ENCODE assay signal across 15 cellular contexts in genomic region chrX:53241558-53241957, GRCh38. TPM values are rescaled to one million over a fixed set of nuclear protein-coding genes. Genes with fewer than 3 reads are reported as not detected.
A peak's percentile ranks its signal among the peaks of the same experiment; 100 is the strongest.
DNase-seq lines count a peak whose midpoint lies in the region; ATAC-seq, FAIRE-seq and TF ChIP-seq lines count a peak whose summit lies in the region.
"Had no signal": no experiment of that assay in that cellular context is flagged by ENCODE, and none has a peak within 500 bp of the region (broad histone marks: within the 10 kb centered on the region; RNA-seq: fewer than 3 reads in every experiment).

No MANE protein-coding gene starts in this region.

- POLR2A ChIA-PET in activated CD4-positive, alpha-beta T cell treated with anti-CD3 and anti-CD28 coated beads, Interleukin-2, amount 10 ng/mL, durations not matched to agents 7 days and 5 days (lab: Charles Lee): no interaction called here

- no peaks in the 10 kb centered on the region for H3K36me3 ChIP-seq in astrocyte (ENCODE audit: insufficient read depth, low read length)

- H3K4me3 Mint-ChIP-seq in stimulated activated naive CD8-positive, alpha-beta T cell treated with anti-CD3 and anti-CD28 coated beads, Interleukin-15, Interleukin-2, amounts not matched to agents 100 ng/mL and 50 ng/mL, for 24 hours: no peak overlapping the region
- H3K4me3 Mint-ChIP-seq in astrocyte (ENCODE audit: unreplicated experiment) (no peak overlapping the region), immature natural killer cell (peak overlapping the region in 1 of 5 donors; percentile 27)
- H3K4me3 Mint-ChIP-seq in stimulated activated effector memory CD8-positive, alpha-beta T cell treated with anti-CD3 and anti-CD28 coated beads, Interleukin-12 subunit alpha, Interleukin-12 subunit beta, amount 100 ng/mL, for 72 hours: no peak overlapping the region
- H3K4me3 Mint-ChIP-seq in activated CD4-positive, alpha-beta T cell treated with anti-CD3 and anti-CD28 coated beads, Interleukin-2, amount 10 ng/mL, durations not matched to agents 7 days and 5 days: no peak overlapping the region
- H3K4me3 Mint-ChIP-seq: CD8-positive, alpha-beta memory T cell had no signal

- no peak for TF ChIP-seq CTCF in astrocyte (IDR thresholded peaks at IDR 0.05; ENCODE audit: insufficient read depth, low read depth, low read length)

- H3K27ac ChIP-seq in astrocyte (ENCODE audit: low read depth, low read length): no peak overlapping the region

- peaks cover 25% of the 10 kb centered on the region for H3K4me1 Mint-ChIP-seq in stimulated activated naive CD8-positive, alpha-beta T cell treated with anti-CD3 and anti-CD28 coated beads, Interleukin-15, Interleukin-2, amounts not matched to agents 100 ng/mL and 50 ng/mL, for 24 hours (ENCODE audit: low read depth)
- no peaks in the 10 kb centered on the region for H3K4me1 Mint-ChIP-seq in astrocyte (ENCODE audit: low read depth, unreplicated experiment)
- peaks cover 7 to 8% of the 10 kb centered on the region in 2 donors for H3K4me1 Mint-ChIP-seq in immature natural killer cell
- peaks cover 12% of the 10 kb centered on the region for H3K4me1 Mint-ChIP-seq in stimulated activated effector memory CD8-positive, alpha-beta T cell treated with anti-CD3 and anti-CD28 coated beads, Interleukin-12 subunit alpha, Interleukin-12 subunit beta, amount 100 ng/mL, for 72 hours
- H3K4me1 Mint-ChIP-seq in activated CD4-positive, alpha-beta T cell treated with anti-CD3 and anti-CD28 coated beads, Interleukin-2, amount 10 ng/mL, durations not matched to agents 7 days and 5 days: no peaks in the 10 kb centered on the region
- H3K4me1 Mint-ChIP-seq: CD8-positive, alpha-beta memory T cell had no signal

- no peak overlapping the region for H3K4me3 ChIP-seq in astrocyte (ENCODE audit: insufficient read depth, low read depth, low read length)

- H3K27ac Mint-ChIP-seq in stimulated activated naive CD8-positive, alpha-beta T cell treated with anti-CD3 and anti-CD28 coated beads, Interleukin-15, Interleukin-2, amounts not matched to agents 100 ng/mL and 50 ng/mL, for 24 hours: peak overlapping the region; percentile 45
- H3K27ac Mint-ChIP-seq in astrocyte (ENCODE audit: unreplicated experiment) (no peak overlapping the region), immature natural killer cell (peak overlapping the region in 2 of 6 donors; percentile 64 to 87)
- H3K27ac Mint-ChIP-seq in stimulated activated effector memory CD8-positive, alpha-beta T cell treated with anti-CD3 and anti-CD28 coated beads, Interleukin-12 subunit alpha, Interleukin-12 subunit beta, amount 100 ng/mL, for 72 hours: no peak overlapping the region
- no peak overlapping the region for H3K27ac Mint-ChIP-seq in activated CD4-positive, alpha-beta T cell treated with anti-CD3 and anti-CD28 coated beads, Interleukin-2, amount 10 ng/mL, durations not matched to agents 7 days and 5 days
- H3K27ac Mint-ChIP-seq: CD8-positive, alpha-beta memory T cell had no signal

- DNase-seq in stimulated activated naive CD8-positive, alpha-beta T cell treated with anti-CD3 and anti-CD28 coated beads, Interleukin-15, Interleukin-2, amounts not matched to agents 100 U/mL and 50 U/mL, for 24 hours: no peak
- no peak for DNase-seq in astrocyte (ENCODE audit: low read depth)
- peak; percentile 47 to 65 (median 59) for DNase-seq in immature natural killer cell
- no peak for DNase-seq in stimulated activated effector memory CD8-positive, alpha-beta T cell treated with anti-CD3 and anti-CD28 coated beads, Interleukin-12 subunit alpha, Interleukin-12 subunit beta, amount 100 ng/mL, for 72 hours (ENCODE audit: low spot score in 2 of 2)
- DNase-seq in GM12892 (ENCODE audit: insufficient read length): no peak
- no peak for DNase-seq in activated CD4-positive, alpha-beta T cell treated with anti-CD3 and anti-CD28 coated beads, Interleukin-2, amount 10 ng/mL, durations not matched to agents 7 days and 5 days
- no peak for DNase-seq in NOMO-1 treated with DMSO at 0.1 percent for 48 hours (lab: John Stamatoyannopoulos, UW; ENCODE audit: unreplicated experiment)
- DNase-seq: CD8-positive, alpha-beta memory T cell; DMS79; HCEC 1CT had no signal

- H3K4me1 ChIP-seq in astrocyte (ENCODE audit: insufficient read depth, low read length): no peaks in the 10 kb centered on the region

- no peaks in the 10 kb centered on the region for H3K9me3 ChIP-seq in astrocyte (ENCODE audit: insufficient read depth, low read depth, low read length)

- CTCF ChIA-PET in activated CD4-positive, alpha-beta T cell treated with anti-CD3 and anti-CD28 coated beads, Interleukin-2, amount 10 ng/mL, durations not matched to agents 7 days and 5 days (lab: Charles Lee): no interaction called here

- ATAC-seq in stimulated activated naive CD8-positive, alpha-beta T cell treated with anti-CD3 and anti-CD28 coated beads, Interleukin-15, Interleukin-2, amounts not matched to agents 100 U/mL and 50 U/mL, for 24 hours: no peak
- peak; percentile 48 for ATAC-seq in stimulated activated effector memory CD8-positive, alpha-beta T cell treated with anti-CD3 and anti-CD28 coated beads, Interleukin-12 subunit alpha, Interleukin-12 subunit beta, amount 100 ng/mL, for 72 hours
- ATAC-seq: HepG2 had no signal

- no peak for TF ChIP-seq POLR2A in GM12892 (IDR thresholded peaks at IDR 0.05; ENCODE audit: low read depth, low read length)

- H3K36me3 Mint-ChIP-seq in stimulated activated naive CD8-positive, alpha-beta T cell treated with anti-CD3 and anti-CD28 coated beads, Interleukin-15, Interleukin-2, amounts not matched to agents 100 ng/mL and 50 ng/mL, for 24 hours (ENCODE audit: low read depth): no peaks in the 10 kb centered on the region
- H3K36me3 Mint-ChIP-seq in astrocyte (ENCODE audit: low read depth, unreplicated experiment) (peaks cover 8% of the 10 kb centered on the region), immature natural killer cell (no peaks in the 10 kb centered on the region)
- H3K36me3 Mint-ChIP-seq in stimulated activated effector memory CD8-positive, alpha-beta T cell treated with anti-CD3 and anti-CD28 coated beads, Interleukin-12 subunit alpha, Interleukin-12 subunit beta, amount 100 ng/mL, for 72 hours: peaks cover 3% of the 10 kb centered on the region
- no peaks in the 10 kb centered on the region for H3K36me3 Mint-ChIP-seq in activated CD4-positive, alpha-beta T cell treated with anti-CD3 and anti-CD28 coated beads, Interleukin-2, amount 10 ng/mL, durations not matched to agents 7 days and 5 days (ENCODE audit: low read depth)
- H3K36me3 Mint-ChIP-seq: CD8-positive, alpha-beta memory T cell had no signal

- no peaks in the 10 kb centered on the region for H3K27me3 Mint-ChIP-seq in stimulated activated naive CD8-positive, alpha-beta T cell treated with anti-CD3 and anti-CD28 coated beads, Interleukin-15, Interleukin-2, amounts not matched to agents 100 ng/mL and 50 ng/mL, for 24 hours
- H3K27me3 Mint-ChIP-seq in astrocyte (ENCODE audit: low read depth, unreplicated experiment) (no peaks in the 10 kb centered on the region), immature natural killer cell (ENCODE audit: low read depth in 3 of 3) (peaks cover 4 to 7% (median 5%) of the 10 kb centered on the region in 3 donors)
- H3K27me3 Mint-ChIP-seq in activated CD4-positive, alpha-beta T cell treated with anti-CD3 and anti-CD28 coated beads, Interleukin-2, amount 10 ng/mL, durations not matched to agents 7 days and 5 days: no peaks in the 10 kb centered on the region

- no peak overlapping the region for H3K4me2 ChIP-seq in astrocyte (ENCODE audit: low read length)

- H3K9me3 Mint-ChIP-seq in stimulated activated naive CD8-positive, alpha-beta T cell treated with anti-CD3 and anti-CD28 coated beads, Interleukin-15, Interleukin-2, amounts not matched to agents 100 ng/mL and 50 ng/mL, for 24 hours: no peaks in the 10 kb centered on the region
- no peaks in the 10 kb centered on the region for H3K9me3 Mint-ChIP-seq in astrocyte (ENCODE audit: unreplicated experiment)
- H3K9me3 Mint-ChIP-seq in immature natural killer cell: no peaks in the 10 kb centered on the region
- H3K9me3 Mint-ChIP-seq in stimulated activated effector memory CD8-positive, alpha-beta T cell treated with anti-CD3 and anti-CD28 coated beads, Interleukin-12 subunit alpha, Interleukin-12 subunit beta, amount 100 ng/mL, for 72 hours: no peaks in the 10 kb centered on the region
- no peaks in the 10 kb centered on the region for H3K9me3 Mint-ChIP-seq in activated CD4-positive, alpha-beta T cell treated with anti-CD3 and anti-CD28 coated beads, Interleukin-2, amount 10 ng/mL, durations not matched to agents 7 days and 5 days
- H3K9me3 Mint-ChIP-seq: CD8-positive, alpha-beta memory T cell had no signal

- no peaks in the 10 kb centered on the region for H4K20me1 ChIP-seq in astrocyte (ENCODE audit: insufficient read depth, low read length)

- FAIRE-seq in astrocyte (lab: Jason Lieb, UNC) (peak; percentile 74), GM12892 (lab: Jason Lieb, UNC) (no peak)
- FAIRE-seq: A204.1, G401.6, HepG2, HTR-8/SVneo had no signal

- H3K27me3 ChIP-seq in astrocyte (ENCODE audit: insufficient read depth, low read length): no peaks in the 10 kb centered on the region

- no peak overlapping the region for H2AFZ ChIP-seq in astrocyte (ENCODE audit: low read depth, low read length)

- H3K9ac ChIP-seq in astrocyte (ENCODE audit: low read length): no peak overlapping the region

- H3K79me2 ChIP-seq in astrocyte (ENCODE audit: insufficient read depth, low read length): no peaks in the 10 kb centered on the region

RNA-seq across cellular contexts. Expression of gene KDM5C, which starts 16.6 kb away (rescaled TPM):
- 79.5 and 84.5 TPM in 2 replicates for total RNA-seq in astrocyte
- 10 to 100 TPM in 2 of 3 donors, 1 to 10 TPM in 1; 8.1 to 42.8 (median 21.1) TPM for polyA plus RNA-seq in immature natural killer cell
- polyA plus RNA-seq in GM12892 (2012; ENCODE audit: missing spikeins): 47.2 TPM
- 10 to 100 TPM; 77.2 to 81.2 TPM for total RNA-seq in activated CD4-positive, alpha-beta T cell treated with anti-CD3 and anti-CD28 coated beads, Interleukin-2, amount 10 ng/mL, durations not matched to agents 7 days and 5 days

RNA-seq across cellular contexts. Expression of gene IQSEC2, which starts 39.8 kb away (rescaled TPM):
- 8.2 and 9.2 TPM in 2 replicates for total RNA-seq in astrocyte
- polyA plus RNA-seq in immature natural killer cell: 1 to 10 TPM in 1 of 3 donors, under 1 TPM in 2; 0.08 to 1.7 (median 0.21) TPM
- polyA plus RNA-seq in GM12892 (2012; ENCODE audit: missing spikeins): 1.1 TPM
- total RNA-seq in activated CD4-positive, alpha-beta T cell treated with anti-CD3 and anti-CD28 coated beads, Interleukin-2, amount 10 ng/mL, durations not matched to agents 7 days and 5 days: under 1 TPM; 0.10 to 0.12 TPM

Comparison
In these comparisons a context has a peak if more than half of its experiments do, and no peak if none do; other contexts are left out.
1. DNase-seq: peak in immature natural killer cell (3 of 3); none in stimulated activated naive CD8-positive, alpha-beta T cell treated with anti-CD3 and anti-CD28 coated beads, Interleukin-15, Interleukin-2, amounts not matched to agents 100 U/mL and 50 U/mL, for 24 hours (single experiment), astrocyte (single experiment), stimulated activated effector memory CD8-positive, alpha-beta T cell treated with anti-CD3 and anti-CD28 coated beads, Interleukin-12 subunit alpha, Interleukin-12 subunit beta, amount 100 ng/mL, for 72 hours (0 of 2), GM12892 (single experiment), activated CD4-positive, alpha-beta T cell treated with anti-CD3 and anti-CD28 coated beads, Interleukin-2, amount 10 ng/mL, durations not matched to agents 7 days and 5 days (single experiment) and NOMO-1 treated with DMSO at 0.1 percent for 48 hours (single experiment).